1 cellular context compared by ENCODE assay signal in the genomic region with DNA sequence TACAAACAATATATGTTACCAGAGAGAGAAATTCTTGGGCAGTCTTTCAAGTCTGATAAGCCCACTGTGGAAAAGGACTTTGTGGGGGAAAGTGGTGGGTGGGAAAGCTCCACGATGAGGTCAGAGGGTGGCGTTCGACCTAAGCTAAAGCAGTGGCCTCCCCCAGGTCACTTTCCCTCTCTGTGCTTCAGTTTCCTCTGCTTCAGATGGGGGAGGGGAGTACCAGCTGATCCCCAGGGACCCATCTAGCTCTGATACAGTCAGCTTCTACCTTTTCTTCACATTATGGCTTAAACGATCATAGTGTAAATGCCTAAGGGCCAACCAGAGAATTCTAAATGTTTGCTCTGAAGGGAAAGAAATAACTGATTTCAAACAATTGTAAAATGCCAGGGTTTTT.
TF ChIP-seq lines count a peak whose summit lies in the region.

No MANE protein-coding gene starts in this region.

TF ChIP-seq in H1, 55 proteins besides CTCF, POLR2A, EP300 and RAD21:
- TF ChIP-seq FOSL1 (IDR thresholded peaks at IDR 0.05; ENCODE audit: insufficient read depth, low read depth, low read length): no peak
- no peak for TF ChIP-seq BCL11A (IDR thresholded peaks at IDR 0.05; ENCODE audit: low read depth in 2 of 2, low read length in 2 of 2)
- no peak for TF ChIP-seq E2F6 (IDR thresholded peaks at IDR 0.05)
- no peak for TF ChIP-seq SP4 (IDR thresholded peaks at IDR 0.05; ENCODE audit: low read length)
TF ChIP-seq in H1: peak in this region for 0.
